Comparison of ENCODE assay signal across 1 cellular context in the genomic region with DNA sequence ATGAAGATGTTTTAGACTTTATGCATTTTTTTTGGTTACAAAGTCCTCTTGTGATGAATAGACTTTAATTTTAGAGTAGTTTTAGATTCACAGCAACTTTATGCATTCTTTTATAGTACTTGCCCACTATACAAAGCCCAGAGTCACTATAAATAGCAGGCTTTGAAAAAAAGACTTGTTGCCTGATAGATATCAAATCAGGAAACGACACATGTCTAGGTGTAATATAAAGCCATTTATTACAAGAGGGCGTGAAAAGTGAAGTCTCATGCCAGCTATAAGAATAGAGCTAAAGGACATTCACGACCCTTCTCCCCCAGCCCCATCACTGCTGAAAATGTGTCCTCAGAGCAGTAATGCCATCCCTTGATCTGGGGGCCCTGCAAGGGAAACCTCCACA.
TF ChIP-seq lines count a peak whose summit lies in the region.

No MANE protein-coding gene starts in this region.

TF ChIP-seq in SK-N-SH, 30 proteins besides CTCF, POLR2A, EP300 and RAD21 (continued from another document):
- TF ChIP-seq, protein P1, sequence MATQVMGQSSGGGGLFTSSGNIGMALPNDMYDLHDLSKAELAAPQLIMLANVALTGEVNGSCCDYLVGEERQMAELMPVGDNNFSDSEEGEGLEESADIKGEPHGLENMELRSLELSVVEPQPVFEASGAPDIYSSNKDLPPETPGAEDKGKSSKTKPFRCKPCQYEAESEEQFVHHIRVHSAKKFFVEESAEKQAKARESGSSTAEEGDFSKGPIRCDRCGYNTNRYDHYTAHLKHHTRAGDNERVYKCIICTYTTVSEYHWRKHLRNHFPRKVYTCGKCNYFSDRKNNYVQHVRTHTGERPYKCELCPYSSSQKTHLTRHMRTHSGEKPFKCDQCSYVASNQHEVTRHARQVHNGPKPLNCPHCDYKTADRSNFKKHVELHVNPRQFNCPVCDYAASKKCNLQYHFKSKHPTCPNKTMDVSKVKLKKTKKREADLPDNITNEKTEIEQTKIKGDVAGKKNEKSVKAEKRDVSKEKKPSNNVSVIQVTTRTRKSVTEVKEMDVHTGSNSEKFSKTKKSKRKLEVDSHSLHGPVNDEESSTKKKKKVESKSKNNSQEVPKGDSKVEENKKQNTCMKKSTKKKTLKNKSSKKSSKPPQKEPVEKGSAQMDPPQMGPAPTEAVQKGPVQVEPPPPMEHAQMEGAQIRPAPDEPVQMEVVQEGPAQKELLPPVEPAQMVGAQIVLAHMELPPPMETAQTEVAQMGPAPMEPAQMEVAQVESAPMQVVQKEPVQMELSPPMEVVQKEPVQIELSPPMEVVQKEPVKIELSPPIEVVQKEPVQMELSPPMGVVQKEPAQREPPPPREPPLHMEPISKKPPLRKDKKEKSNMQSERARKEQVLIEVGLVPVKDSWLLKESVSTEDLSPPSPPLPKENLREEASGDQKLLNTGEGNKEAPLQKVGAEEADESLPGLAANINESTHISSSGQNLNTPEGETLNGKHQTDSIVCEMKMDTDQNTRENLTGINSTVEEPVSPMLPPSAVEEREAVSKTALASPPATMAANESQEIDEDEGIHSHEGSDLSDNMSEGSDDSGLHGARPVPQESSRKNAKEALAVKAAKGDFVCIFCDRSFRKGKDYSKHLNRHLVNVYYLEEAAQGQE (IDR thresholded peaks at IDR 0.05; ENCODE audit: low read depth, low read length): no peak
- TF ChIP-seq TEAD4 (IDR thresholded peaks at IDR 0.05; ENCODE audit: borderline replicate concordance, insufficient read depth) (no peak), NFIC (IDR thresholded peaks at IDR 0.05; ENCODE audit: borderline replicate concordance) (no peak), RXRA (IDR thresholded peaks at IDR 0.05; ENCODE audit: borderline replicate concordance, low read depth) (no peak), TAF1 (IDR thresholded peaks at IDR 0.05; ENCODE audit: borderline replicate concordance, low read depth, low read length) (no peak), MEF2A (IDR thresholded peaks at IDR 0.05; ENCODE audit: borderline replicate concordance, low read depth) (no peak), RFX5 (IDR thresholded peaks at IDR 0.05; ENCODE audit: low read length) (no peak), SIN3A (IDR thresholded peaks at IDR 0.05; ENCODE audit: borderline replicate concordance, low read depth, low read length) (no peak), FOXJ3 (CRISPR knock-in tag; IDR thresholded peaks at IDR 0.05) (no peak), GATA2 (CRISPR knock-in tag; IDR thresholded peaks at IDR 0.05) (no peak), JUND (IDR thresholded peaks at IDR 0.05) (no peak), RCOR1 (IDR thresholded peaks at IDR 0.05; ENCODE audit: low read length) (no peak), MXI1 (IDR thresholded peaks at IDR 0.05; ENCODE audit: low read depth, low read length) (no peak), PBX3 (IDR thresholded peaks at IDR 0.05) (no peak), FOSL2 (IDR thresholded peaks at IDR 0.05; ENCODE audit: borderline replicate concordance, low read depth) (no peak)
- TF ChIP-seq, protein P2, sequence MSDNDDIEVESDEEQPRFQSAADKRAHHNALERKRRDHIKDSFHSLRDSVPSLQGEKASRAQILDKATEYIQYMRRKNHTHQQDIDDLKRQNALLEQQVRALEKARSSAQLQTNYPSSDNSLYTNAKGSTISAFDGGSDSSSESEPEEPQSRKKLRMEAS (IDR thresholded peaks at IDR 0.05; ENCODE audit: low read depth): no peak
